Comparison of ENCODE assay signal across 10 cellular contexts in the genomic region with DNA sequence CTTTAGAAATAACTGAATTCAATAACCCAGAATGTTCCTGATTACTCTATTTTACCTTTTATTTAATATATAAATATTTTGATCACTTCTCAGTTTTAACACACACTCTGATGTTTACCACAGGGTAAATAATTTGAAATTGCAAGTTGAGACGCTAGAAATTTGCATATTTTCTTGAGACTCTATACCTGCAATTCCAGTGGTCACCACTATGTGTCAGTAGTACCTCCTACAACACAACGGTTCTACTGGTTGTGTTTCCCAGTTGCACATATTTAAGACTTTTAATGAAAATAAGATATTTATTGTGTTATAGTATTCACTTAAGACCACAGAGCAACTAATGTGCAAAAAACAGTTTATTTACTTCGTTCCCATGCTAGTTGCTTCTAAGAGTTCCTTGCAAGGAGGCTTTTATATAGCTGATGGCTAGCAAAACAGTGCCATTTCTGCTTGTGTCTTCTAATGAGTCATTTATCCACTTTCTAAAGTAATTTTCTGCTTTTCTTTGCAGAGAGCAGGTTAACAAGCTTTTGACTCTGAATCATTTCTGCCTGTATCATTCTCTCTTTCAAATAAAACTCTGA.
DNase-seq lines count a peak whose midpoint lies in the region; ATAC-seq, FAIRE-seq and TF ChIP-seq lines count a peak whose summit lies in the region.
"Had no signal": no experiment of that assay in that cellular context is flagged by ENCODE, and none has a peak within 500 bp of the region (broad histone marks: within the 10 kb centered on the region; RNA-seq: fewer than 3 reads in every experiment).

No MANE protein-coding gene starts in this region.

- SMC1A ChIA-PET in GM12878 (lab: Charles Lee; ENCODE audit: uncharacterized antibody, unreplicated experiment): no interaction called here

- peak; percentile 10; the same call in 1 of the 2 replicates for TF ChIP-seq RAD21 in GM12878 (IDR thresholded peaks at IDR 0.05; ENCODE audit: insufficient read depth, low read depth, low read length)

- no peak overlapping the region for H3K4me3 Mint-ChIP-seq in activated CD4-positive, alpha-beta memory T cell treated with anti-CD3 and anti-CD28 coated beads for 36 hours

- RAD21 ChIA-PET in GM12878 (lab: Charles Lee; ENCODE audit: unreplicated experiment): no interaction called here

- ATAC-seq in GM12878: no peak

- CTCF ChIA-PET in GM12878 (lab: Yijun Ruan, JAX): no interaction called here
- CTCF ChIA-PET in activated CD4-positive, alpha-beta memory T cell treated with anti-CD3 and anti-CD28 coated beads for 36 hours (lab: Charles Lee): interaction anchor here (1.2 kb wide), 1 partner anchor 9 kb away, joined by 4 read pairs; no protein-coding TSS in a partner anchor

- H2BK15ac ChIP-seq in mesendoderm (replicated peaks; ENCODE audit: low read depth): no peak overlapping the region

- peaks cover 3% of the 10 kb centered on the region for H3K4me1 Mint-ChIP-seq in activated CD4-positive, alpha-beta memory T cell treated with anti-CD3 and anti-CD28 coated beads for 36 hours (ENCODE audit: low read depth)

- H3K56ac ChIP-seq in mesendoderm (ENCODE audit: low read length): no peak overlapping the region

- POLR2A ChIA-PET in GM12878 (lab: Charles Lee): no interaction called here
- POLR2A ChIA-PET in activated CD4-positive, alpha-beta memory T cell treated with anti-CD3 and anti-CD28 coated beads for 36 hours (lab: Charles Lee): no interaction called here

- H3K4me3 ChIP-seq in GM12878: no peak overlapping the region
- H3K4me3 ChIP-seq in mesendoderm (ENCODE audit: low read length): no peak overlapping the region

- WGBS in GM12878 (ENCODE audit: insufficient coverage, insufficient replicate concordance, low lambda C conversion rate, missing lambda C conversion rate): 32% methylated on average over 3 of the region's 3 CpGs
- no CpG with 5 or more reads among the region's 3 CpGs for WGBS in mesendoderm (ENCODE audit: extremely low coverage, insufficient coverage, low lambda C conversion rate)

- peaks cover 26% of the 10 kb centered on the region for H3K27me3 Mint-ChIP-seq in activated CD4-positive, alpha-beta memory T cell treated with anti-CD3 and anti-CD28 coated beads for 36 hours

- no peak overlapping the region for H4K8ac ChIP-seq in mesendoderm (ENCODE audit: low read depth, low read length)

- H3K36me3 ChIP-seq in GM12878 (ENCODE audit: control insufficient read depth in 2 of 2, insufficient read depth in 2 of 2, low read length in 1 of 2) (no peaks in the 10 kb centered on the region), mesendoderm (ENCODE audit: control insufficient read depth, insufficient read depth, low read length) (no peaks in the 10 kb centered on the region)

- no peak overlapping the region for H3K4ac ChIP-seq in mesendoderm (ENCODE audit: low read depth, low read length)

- H3K9me3 Mint-ChIP-seq in activated CD4-positive, alpha-beta memory T cell treated with anti-CD3 and anti-CD28 coated beads for 36 hours: peaks cover 3% of the 10 kb centered on the region

- FAIRE-seq in GM12878 (lab: Jason Lieb, UNC): peak; percentile 35
- FAIRE-seq in urothelium cell line (lab: Jason Lieb, UNC): no peak

- no TSS peak for BruUV-seq in GM12878 (replicated peaks; lab: Mats Ljungman, UMichigan)

- no peak overlapping the region for H2AFZ ChIP-seq in GM12878 (ENCODE audit: control insufficient read depth, low read depth, low read length)

- TF ChIP-seq POLR2A in GM12878 (IDR thresholded peaks at IDR 0.05; ENCODE audit: low read depth, low read length): no peak

- H3K18ac ChIP-seq in mesendoderm (ENCODE audit: low read length): no peak overlapping the region

- H2BK5ac ChIP-seq in mesendoderm (ENCODE audit: low read length): no peak overlapping the region

- TF ChIP-seq EP300 in GM12878 (IDR thresholded peaks at IDR 0.05; ENCODE audit: borderline replicate concordance in 1 of 2, control insufficient read depth in 1 of 2, low read depth in 2 of 2, low read length in 2 of 2): no peak

- H3K36me3 Mint-ChIP-seq in activated CD4-positive, alpha-beta memory T cell treated with anti-CD3 and anti-CD28 coated beads for 36 hours: no peaks in the 10 kb centered on the region

- peak in 2 of 3 experiments; percentile 33 to 50; a peak in 2 of 6 replicates for TF ChIP-seq CTCF in GM12878 (IDR thresholded peaks at IDR 0.05 in 2 of 3, conservative IDR thresholded peaks at IDR 0.05 in 1 of 3; ENCODE audit: control insufficient read depth in 2 of 3, extremely low read depth in 1 of 3, insufficient read depth in 1 of 3, low read depth in 3 of 3, low read length in 3 of 3)

- no peaks in the 10 kb centered on the region for H3K4me1 ChIP-seq in GM12878 (ENCODE audit: control insufficient read depth, insufficient read depth, low read length)
- no peaks in the 10 kb centered on the region for H3K4me1 ChIP-seq in mesendoderm (ENCODE audit: control insufficient read depth, low read depth, low read length)

- peak; percentile 41 for DNase-seq in CD1c-positive myeloid dendritic cell (ENCODE audit: extremely low spot score)
- DNase-seq in HT1080 (ENCODE audit: low read depth): peak; percentile 10
- no peak for DNase-seq in GM12878 (ENCODE audit: low read depth, low spot score)
- DNase-seq in mesendoderm: peak; percentile 44
- no peak for DNase-seq in urothelium cell line (ENCODE audit: low spot score)
- DNase-seq in DMS79 treated with DMSO at 0.1 percent for 48 hours (lab: John Stamatoyannopoulos, UW): no peak
- DNase-seq in activated CD4-positive, alpha-beta memory T cell treated with anti-CD3 and anti-CD28 coated beads for 36 hours: no peak
- no peak for DNase-seq in LoVo (ENCODE audit: low spot score)
- DNase-seq: activated naive CD4-positive, alpha-beta T cell; RPMI8226 had no signal

- no peaks in the 10 kb centered on the region for H3K79me1 ChIP-seq in mesendoderm (ENCODE audit: low read length)

- H2AK5ac ChIP-seq in mesendoderm (ENCODE audit: low read length): no peak overlapping the region

- no peaks in the 10 kb centered on the region for H4K20me1 ChIP-seq in GM12878 (ENCODE audit: control insufficient read depth, insufficient read depth)

- no peak overlapping the region for H3K9ac ChIP-seq in GM12878 (ENCODE audit: control insufficient read depth, insufficient read depth, low read length)
- H3K9ac ChIP-seq in mesendoderm (ENCODE audit: low read length): no peak overlapping the region

- H3K23ac ChIP-seq in mesendoderm (ENCODE audit: low read length): no peak overlapping the region

- H3K4me2 ChIP-seq in GM12878 (ENCODE audit: control insufficient read depth, insufficient read depth): no peak overlapping the region
- no peak overlapping the region for H3K4me2 ChIP-seq in mesendoderm (ENCODE audit: low read length)

- H3K79me2 ChIP-seq in GM12878 (ENCODE audit: control insufficient read depth, insufficient read depth, low read length): no peaks in the 10 kb centered on the region
- H3K79me2 ChIP-seq in mesendoderm (ENCODE audit: control insufficient read depth, insufficient read depth, low read length): no peaks in the 10 kb centered on the region

- in situ Hi-C loops in GM12878 (cut with MboI): no loop called here

- no peak overlapping the region for H4K5ac ChIP-seq in mesendoderm (ENCODE audit: low read length)

- intact Hi-C loops in GM12878 (cut with micrococcal nuclease; ENCODE audit: unreplicated experiment): no loop called here
- intact Hi-C loops in activated CD4-positive, alpha-beta memory T cell treated with anti-CD3 and anti-CD28 coated beads for 36 hours (cut with micrococcal nuclease): loop anchor here (10.0 kb wide), 1 partner anchor 501 kb away; no protein-coding TSS in a partner anchor

- H3K9me3 ChIP-seq in GM12878 (replicated peaks; ENCODE audit: control insufficient read depth, insufficient read depth, low read length): peaks cover 2% of the 10 kb centered on the region; the same call in 1 of the 3 replicates

- H2BK120ac ChIP-seq in mesendoderm (ENCODE audit: low read depth, low read length): no peak overlapping the region

- H3K27ac ChIP-seq in GM12878 (ENCODE audit: control insufficient read depth, insufficient read depth) (no peak overlapping the region), mesendoderm (ENCODE audit: low read depth, low read length) (no peak overlapping the region)

- H3K27ac Mint-ChIP-seq in activated CD4-positive, alpha-beta memory T cell treated with anti-CD3 and anti-CD28 coated beads for 36 hours: no peak overlapping the region

- no peaks in the 10 kb centered on the region; a peak in 2 of 4 replicates for H3K27me3 ChIP-seq in GM12878 (replicated peaks in 1 of 2; ENCODE audit: control insufficient read depth in 2 of 2, insufficient read depth in 2 of 2, low read length in 1 of 2)
- H3K27me3 ChIP-seq in mesendoderm (ENCODE audit: insufficient read depth, low read length, poor library complexity): no peaks in the 10 kb centered on the region

TF ChIP-seq in GM12878, 131 proteins besides CTCF, POLR2A, EP300 and RAD21 (continues in another document):
- no peak for TF ChIP-seq PAX8 (IDR thresholded peaks at IDR 0.05)
- TF ChIP-seq ATF3 (IDR thresholded peaks at IDR 0.05; ENCODE audit: borderline replicate concordance, extremely low read depth, low read depth, low read length): no peak
- no peak for TF ChIP-seq SIX5 (IDR thresholded peaks at IDR 0.05; ENCODE audit: low read depth, low read length, severe bottlenecking)
- no peak for TF ChIP-seq BCL11A (IDR thresholded peaks at IDR 0.05; ENCODE audit: low read depth, low read length)
- no peak for TF ChIP-seq BACH1 (IDR thresholded peaks at IDR 0.05; ENCODE audit: borderline replicate concordance)
- no peak for TF ChIP-seq NKRF (conservative IDR thresholded peaks at IDR 0.05)
- no peak for TF ChIP-seq FOS (IDR thresholded peaks at IDR 0.05; ENCODE audit: borderline replicate concordance, extremely low read depth, insufficient read length)
- TF ChIP-seq KDM1A (IDR thresholded peaks at IDR 0.05; ENCODE audit: borderline replicate concordance): no peak

Comparison
In these comparisons a context has a peak if more than half of its experiments do, and no peak if none do; other contexts are left out.
1. DNase-seq: peak in CD1c-positive myeloid dendritic cell (single experiment), HT1080 (single experiment) and mesendoderm (single experiment); none in GM12878 (single experiment), urothelium cell line (single experiment), DMS79 treated with DMSO at 0.1 percent for 48 hours (single experiment), activated CD4-positive, alpha-beta memory T cell treated with anti-CD3 and anti-CD28 coated beads for 36 hours (single experiment) and LoVo (single experiment).